Comparison of ENCODE assay signal across 16 cellular contexts in genomic region chr6:3212261-3212660, GRCh38.
"Had no signal": no experiment of that assay in that cellular context is flagged by ENCODE, and none has a peak within 500 bp of the region (broad histone marks: within the 10 kb centered on the region; RNA-seq: fewer than 3 reads in every experiment).

No MANE protein-coding gene starts in this region.

- H3K9me3 ChIP-seq: esophagus squamous epithelium, psoas muscle, SJCRH30 had no signal

- H3K9me3 Mint-ChIP-seq: activated CD4-positive, alpha-beta T cell treated with anti-CD3 and anti-CD28 coated beads, Interleukin-2, amount 10 ng/mL, durations not matched to agents 24 days and 14 days; activated naive CD8-positive, alpha-beta T cell treated with anti-CD3 and anti-CD28 coated beads for 36 hours; nephron progenitor cell; stimulated activated memory B cell treated with anti-CD40 and anti-IgM and Interleukin-4, amounts not matched to agents 10 μg/mL and 1 μg/mL and 100 μg/mL, for 72 hours had no signal

- H3K36me3 ChIP-seq: esophagus squamous epithelium, SJCRH30 had no signal

- H3K4me3 Mint-ChIP-seq: activated CD4-positive, alpha-beta T cell treated with anti-CD3 and anti-CD28 coated beads, Interleukin-2, amount 10 ng/mL, durations not matched to agents 24 days and 14 days; activated naive CD8-positive, alpha-beta T cell treated with anti-CD3 and anti-CD28 coated beads for 36 hours; nephron progenitor cell; stimulated activated memory B cell treated with anti-CD40 and anti-IgM and Interleukin-4, amounts not matched to agents 10 μg/mL and 1 μg/mL and 100 μg/mL, for 72 hours had no signal

- H3K36me3 Mint-ChIP-seq: activated naive CD8-positive, alpha-beta T cell treated with anti-CD3 and anti-CD28 coated beads for 36 hours; stimulated activated memory B cell treated with anti-CD40 and anti-IgM and Interleukin-4, amounts not matched to agents 10 μg/mL and 1 μg/mL and 100 μg/mL, for 72 hours had no signal

- FAIRE-seq: kidney, TTC549 had no signal

- H3K4me1 ChIP-seq: psoas muscle had no signal

- H3K27me3 ChIP-seq: esophagus squamous epithelium, SJCRH30 had no signal

- H3K27ac Mint-ChIP-seq: activated CD4-positive, alpha-beta T cell treated with anti-CD3 and anti-CD28 coated beads, Interleukin-2, amount 10 ng/mL, durations not matched to agents 24 days and 14 days; activated naive CD8-positive, alpha-beta T cell treated with anti-CD3 and anti-CD28 coated beads for 36 hours; nephron progenitor cell; stimulated activated memory B cell treated with anti-CD40 and anti-IgM and Interleukin-4, amounts not matched to agents 10 μg/mL and 1 μg/mL and 100 μg/mL, for 72 hours had no signal

- H3K4me3 ChIP-seq: esophagus squamous epithelium, psoas muscle, SJCRH30 had no signal

- ATAC-seq: stimulated activated memory B cell treated with anti-CD40 and anti-IgM and Interleukin-4, amounts not matched to agents 10 μg/mL and 1 μg/mL and 100 μg/mL, for 72 hours had no signal

- DNase-seq: activated CD4-positive, alpha-beta T cell treated with anti-CD3 and anti-CD28 coated beads, Interleukin-2, amount 10 ng/mL, durations not matched to agents 24 days and 14 days; activated CD4-positive, CD25-positive, alpha-beta regulatory T cell; activated CD8-positive, alpha-beta memory T cell treated with anti-CD3 and anti-CD28 coated beads, Interleukin-2, amount 50 U/mL, for 48 hours; activated gamma-delta T cell treated with Interleukin-2 at 50 U/mL for 16 hours; activated naive CD8-positive, alpha-beta T cell treated with anti-CD3 and anti-CD28 coated beads for 36 hours; esophagus squamous epithelium; foreskin fibroblast; glutamatergic neuron; kidney; mesenchymal stem cell; nephron progenitor cell; psoas muscle; SJCRH30; stimulated activated CD4-positive, alpha-beta T cell treated with anti-CD3 and anti-CD28 coated beads, Interleukin-12 subunit alpha, Interleukin-12 subunit beta, amount 100 ng/mL, for 4 hours had no signal

- H3K27ac ChIP-seq: psoas muscle, SJCRH30 had no signal
